ENCODE assay signal across 1 cellular context in genomic region chr11:62880803-62881578, GRCh38.
TF ChIP-seq lines count a peak whose summit lies in the region.

Gene SLC3A2, plus strand, starts transcription at chr11:62880896. Its CDS starts 128 bp downstream, at chr11:62881024.

TF ChIP-seq in K562, 482 proteins besides CTCF, POLR2A, EP300 and RAD21 (continued from another document and continues in another):
- TF ChIP-seq CREM (IDR thresholded peaks at IDR 0.05; ENCODE audit: low read depth) (peak; percentile 78), NELFE (IDR thresholded peaks at IDR 0.05; ENCODE audit: insufficient read depth, insufficient read length) (no peak), MCM7 (IDR thresholded peaks at IDR 0.05) (no peak), HIVEP1 (CRISPR knock-in tag; IDR thresholded peaks at IDR 0.05) (no peak), CBX2 (IDR thresholded peaks at IDR 0.05; ENCODE audit: insufficient read depth, low read length, poor library complexity, severe bottlenecking) (no peak), ZNF785 (CRISPR knock-in tag; IDR thresholded peaks at IDR 0.05) (no peak), ZNF696 (CRISPR knock-in tag; conservative IDR thresholded peaks at IDR 0.05) (no peak), CXXC5 (CRISPR knock-in tag; IDR thresholded peaks at IDR 0.05) (peak; percentile 85), ZNF561 (CRISPR knock-in tag; conservative IDR thresholded peaks at IDR 0.05) (no peak), ZNF253 (CRISPR knock-in tag; conservative IDR thresholded peaks at IDR 0.05) (0 out of 2 replicates have a peak, but pooled peaks have one; percentile 51), NCOA1 (IDR thresholded peaks at IDR 0.05; ENCODE audit: low read depth) (no peak; the same call in 1 of the 2 replicates), ZNF707 (CRISPR knock-in tag; conservative IDR thresholded peaks at IDR 0.05) (no peak), CHAMP1 (IDR thresholded peaks at IDR 0.05) (no peak), FIP1L1 (IDR thresholded peaks at IDR 0.05; ENCODE audit: low read depth, low read length, poor library complexity, severe bottlenecking) (peak; percentile 97), HINFP (tag; conservative IDR thresholded peaks at IDR 0.05; ENCODE audit: low read depth) (no peak), POLR3A (IDR thresholded peaks at IDR 0.05; ENCODE audit: borderline replicate concordance, extremely low read depth, insufficient read depth, insufficient read length) (no peak), ELF1 (tag; IDR thresholded peaks at IDR 0.05) (peak; percentile 8; the same call in 1 of the 2 replicates), ZNF766 (CRISPR knock-in tag; conservative IDR thresholded peaks at IDR 0.05) (0 out of 2 replicates have a peak, but pooled peaks have one; percentile 0), CHCHD3 (CRISPR knock-in tag; IDR thresholded peaks at IDR 0.05) (peak; percentile 81; the same call in 1 of the 2 replicates), ZFP36 (IDR thresholded peaks at IDR 0.05; ENCODE audit: low read depth, low read length, partially characterized antibody) (no peak), TAL1 (IDR thresholded peaks at IDR 0.05) (no peak), GMEB1 (CRISPR knock-in tag; IDR thresholded peaks at IDR 0.05) (no peak), SMARCA5 (IDR thresholded peaks at IDR 0.05) (peak; percentile 69; the same call in 1 of the 2 replicates), NR4A1 (CRISPR knock-in tag; IDR thresholded peaks at IDR 0.05) (no peak), NR4A1 (tag; IDR thresholded peaks at IDR 0.05) (peak; percentile 81), ZNF121 (CRISPR knock-in tag; conservative IDR thresholded peaks at IDR 0.05) (no peak), TCF7 (IDR thresholded peaks at IDR 0.05; ENCODE audit: borderline replicate concordance) (peak; percentile 15; the same call in 1 of the 2 replicates), MXI1 (IDR thresholded peaks at IDR 0.05; ENCODE audit: low read depth, low read length) (peak; percentile 45; the same call in 1 of the 2 replicates), CEBPB (tag; IDR thresholded peaks at IDR 0.05) (no peak), FOXP1 (CRISPR knock-in tag; IDR thresholded peaks at IDR 0.05) (peak; percentile 89), ZNF174 (CRISPR knock-in tag; IDR thresholded peaks at IDR 0.05) (no peak), ZNF639 (CRISPR knock-in tag; conservative IDR thresholded peaks at IDR 0.05 in 1 of 2, IDR thresholded peaks at IDR 0.05 in 1 of 2) (peak in 1 of 2 experiments; percentile 78; a peak in 1 of 4 replicates), ZNF75A (CRISPR knock-in tag; IDR thresholded peaks at IDR 0.05) (0 out of 2 replicates have a peak, but pooled peaks have one; percentile 8), LEF1 (IDR thresholded peaks at IDR 0.05) (no peak), CCAR2 (IDR thresholded peaks at IDR 0.05; ENCODE audit: low read depth, low read length) (no peak), WHSC1 (IDR thresholded peaks at IDR 0.05; ENCODE audit: low read length) (no peak), RBM17 (IDR thresholded peaks at IDR 0.05; ENCODE audit: borderline replicate concordance, low read depth, low read length) (no peak), HOXB6 (CRISPR knock-in tag; IDR thresholded peaks at IDR 0.05; ENCODE audit: borderline replicate concordance) (no peak), ZFX (CRISPR knock-in tag; IDR thresholded peaks at IDR 0.05) (peak; percentile 90), ZNF518B (CRISPR knock-in tag; IDR thresholded peaks at IDR 0.05) (no peak), NR1H2 (CRISPR knock-in tag; IDR thresholded peaks at IDR 0.05) (peak; percentile 92), ZNF12 (CRISPR knock-in tag; IDR thresholded peaks at IDR 0.05) (peak; percentile 78), ZNF282 (CRISPR knock-in tag; IDR thresholded peaks at IDR 0.05) (peak; percentile 38; the same call in 1 of the 2 replicates), ZNF511 (CRISPR knock-in tag; IDR thresholded peaks at IDR 0.05) (peak; percentile 87; the same call in 1 of the 2 replicates), NKRF (IDR thresholded peaks at IDR 0.05; ENCODE audit: borderline replicate concordance) (peak; percentile 92), REST (CRISPR knock-in tag; IDR thresholded peaks at IDR 0.05; ENCODE audit: low read depth) (no peak), STAT5B (CRISPR knock-in tag; IDR thresholded peaks at IDR 0.05) (no peak), MNT (conservative IDR thresholded peaks at IDR 0.05) (peak; percentile 77 to 92)
